In genomic region chr6:133983099-133983939, GRCh38 we compare ENCODE assay signal across 9 cellular contexts. TPM values are rescaled to one million over a fixed set of nuclear protein-coding genes. Genes with fewer than 3 reads are reported as not detected.
DNase-seq lines count a peak whose midpoint lies in the region; ATAC-seq, FAIRE-seq and TF ChIP-seq lines count a peak whose summit lies in the region.
"Had no signal": no experiment of that assay in that cellular context is flagged by ENCODE, and none has a peak within 500 bp of the region (broad histone marks: within the 10 kb centered on the region; RNA-seq: fewer than 3 reads in every experiment).

No MANE protein-coding gene starts in this region.

- H3K4me3 ChIP-seq in A549, result no peak overlapping the region

- H3K4me3 Mint-ChIP-seq in stimulated activated memory B cell treated with anti-CD40 and anti-IgM and Interleukin-4, amounts not matched to agents 10 μg/mL and 1 μg/mL and 100 μg/mL, for 72 hours, result no peak overlapping the region

- TF ChIP-seq POLR2A in A549 (IDR thresholded peaks at IDR 0.05; ENCODE audit: low read length), result no peak

- peaks cover 9% of the 10 kb centered on the region for H3K4me1 Mint-ChIP-seq in stimulated activated memory B cell treated with anti-CD40 and anti-IgM and Interleukin-4, amounts not matched to agents 10 μg/mL and 1 μg/mL and 100 μg/mL, for 72 hours

- H3K27me3 ChIP-seq in foreskin keratinocyte, result no peaks in the 10 kb centered on the region

- H3K27ac Mint-ChIP-seq in stimulated activated memory B cell treated with anti-CD40 and anti-IgM and Interleukin-4, amounts not matched to agents 10 μg/mL and 1 μg/mL and 100 μg/mL, for 72 hours, result no peak overlapping the region

- peaks cover 45% of the 10 kb centered on the region for H3K36me3 Mint-ChIP-seq in stimulated activated memory B cell treated with anti-CD40 and anti-IgM and Interleukin-4, amounts not matched to agents 10 μg/mL and 1 μg/mL and 100 μg/mL, for 72 hours

- H3K4me1 ChIP-seq in A549, result peaks cover 26% of the 10 kb centered on the region
- peaks cover 7% of the 10 kb centered on the region for H3K4me1 ChIP-seq in foreskin keratinocyte

- no peak overlapping the region for H3K27ac ChIP-seq in A549
- no peak overlapping the region for H3K27ac ChIP-seq in foreskin keratinocyte

- TF ChIP-seq CTCF in A549 (IDR thresholded peaks at IDR 0.05), result no peak
- no peak for TF ChIP-seq CTCF in foreskin keratinocyte (conservative IDR thresholded peaks at IDR 0.05)

- DNase-seq in A549 (ENCODE audit: low read depth in 1 of 2, low spot score in 1 of 2) (no peak), M059J (ENCODE audit: low read depth) (peak; percentile 95), islet precursor cell (peak; percentile 78), foreskin keratinocyte (no peak), GM19240 (ENCODE audit: insufficient read length, low spot score) (no peak), 8988T (no peak)
- DNase-seq in activated CD8-positive, alpha-beta memory T cell treated with anti-CD3 and anti-CD28 coated beads for 4 hours (ENCODE audit: low read depth in 2 of 2), result peak; percentile 6 to 36

- peak overlapping the region; percentile 33; the same call in 2 of the 3 replicates for H3K4me2 ChIP-seq in A549

- peak in 1 of 2 experiments; percentile 50; a peak in 2 of 6 replicates for ATAC-seq in A549
- no peak for ATAC-seq in foreskin keratinocyte
- ATAC-seq in stimulated activated memory B cell treated with anti-CD40 and anti-IgM and Interleukin-4, amounts not matched to agents 10 μg/mL and 1 μg/mL and 100 μg/mL, for 72 hours, result no peak

- WGBS in A549 (ENCODE audit: missing lambda C conversion rate), result 59% methylated on average over 9 of the region's 9 CpGs

- FAIRE-seq in A549 (lab: Jason Lieb, UNC), result no peak
- FAIRE-seq: G401.6 had no signal

- POLR2A ChIA-PET in A549 (lab: Yijun Ruan, JAX), result no interaction called here

- no peaks in the 10 kb centered on the region for H3K9me3 Mint-ChIP-seq in stimulated activated memory B cell treated with anti-CD40 and anti-IgM and Interleukin-4, amounts not matched to agents 10 μg/mL and 1 μg/mL and 100 μg/mL, for 72 hours

- no peaks in the 10 kb centered on the region for H3K27me3 Mint-ChIP-seq in stimulated activated memory B cell treated with anti-CD40 and anti-IgM and Interleukin-4, amounts not matched to agents 10 μg/mL and 1 μg/mL and 100 μg/mL, for 72 hours

- TF ChIP-seq RAD21 in A549 (conservative IDR thresholded peaks at IDR 0.05 in 1 of 2, IDR thresholded peaks at IDR 0.05 in 1 of 2), result no peak

- CTCF ChIA-PET in A549 (lab: Yijun Ruan, JAX), result interaction anchor here (2.5 kb wide), 1 partner anchor 10 kb away, joined by 12 read pairs; no protein-coding TSS in a partner anchor

- no peak for TF ChIP-seq EP300 in A549 (IDR thresholded peaks at IDR 0.05)

- H3K9me3 ChIP-seq in A549, result no peaks in the 10 kb centered on the region

TF ChIP-seq in A549, 52 proteins besides CTCF, POLR2A, EP300 and RAD21:
- TF ChIP-seq MAFK (IDR thresholded peaks at IDR 0.05; ENCODE audit: partially characterized antibody) (no peak), CEBPB (IDR thresholded peaks at IDR 0.05) (peak in 1 of 2 experiments; percentile 74; a peak in 2 of 4 replicates)
- TF ChIP-seq, protein P1, sequence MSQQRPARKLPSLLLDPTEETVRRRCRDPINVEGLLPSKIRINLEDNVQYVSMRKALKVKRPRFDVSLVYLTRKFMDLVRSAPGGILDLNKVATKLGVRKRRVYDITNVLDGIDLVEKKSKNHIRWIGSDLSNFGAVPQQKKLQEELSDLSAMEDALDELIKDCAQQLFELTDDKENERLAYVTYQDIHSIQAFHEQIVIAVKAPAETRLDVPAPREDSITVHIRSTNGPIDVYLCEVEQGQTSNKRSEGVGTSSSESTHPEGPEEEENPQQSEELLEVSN (IDR thresholded peaks at IDR 0.05; ENCODE audit: borderline replicate concordance, low read depth), result no peak

RNA-seq across cellular contexts. Expression of gene TBPL1, which starts 30.3 kb away (rescaled TPM):
- polyA plus RNA-seq in A549 (2011; rRNA removed) (29.9 and 41.1 TPM in 2 replicates), A549 (2017; fragmentation: RNase III; extraction: RNeasy Plus Mini Kit Qiagen cat#74134 plus additional on column Dnase treatment) (22.4 to 24.7 TPM (median 24.7 TPM) in 3 replicates), foreskin keratinocyte (32.5 and 37.6 TPM in 2 replicates)
- polyA plus RNA-seq in A549 (2012; cell fraction: cytosol; rRNA removed), result 15.7 and 16.4 TPM in 2 replicates
- polyA plus RNA-seq in A549 (2012; cell fraction: nucleus; rRNA removed), result 5.1 and 7.4 TPM in 2 replicates
- 5.8 and 9.0 TPM in 2 replicates for polyA minus RNA-seq in A549 (2011; rRNA and poly(A)+ RNA removed)
- 45.2 and 56.6 TPM in 2 replicates for total RNA-seq in M059J (2014; rRNA removed; shearing (Covaris generic))
- 38.1 and 41.5 TPM in 2 replicates for total RNA-seq in foreskin keratinocyte

Comparison
In these comparisons a context has a peak if more than half of its experiments do, and no peak if none do; other contexts are left out.
1. DNase-seq: peak in M059J (single experiment), activated CD8-positive, alpha-beta memory T cell treated with anti-CD3 and anti-CD28 coated beads for 4 hours (2 of 2) and islet precursor cell (single experiment); none in A549 (0 of 2), foreskin keratinocyte (0 of 2), GM19240 (single experiment) and 8988T (single experiment).